ENCODE assay signal across 17 cellular contexts in the genomic region with DNA sequence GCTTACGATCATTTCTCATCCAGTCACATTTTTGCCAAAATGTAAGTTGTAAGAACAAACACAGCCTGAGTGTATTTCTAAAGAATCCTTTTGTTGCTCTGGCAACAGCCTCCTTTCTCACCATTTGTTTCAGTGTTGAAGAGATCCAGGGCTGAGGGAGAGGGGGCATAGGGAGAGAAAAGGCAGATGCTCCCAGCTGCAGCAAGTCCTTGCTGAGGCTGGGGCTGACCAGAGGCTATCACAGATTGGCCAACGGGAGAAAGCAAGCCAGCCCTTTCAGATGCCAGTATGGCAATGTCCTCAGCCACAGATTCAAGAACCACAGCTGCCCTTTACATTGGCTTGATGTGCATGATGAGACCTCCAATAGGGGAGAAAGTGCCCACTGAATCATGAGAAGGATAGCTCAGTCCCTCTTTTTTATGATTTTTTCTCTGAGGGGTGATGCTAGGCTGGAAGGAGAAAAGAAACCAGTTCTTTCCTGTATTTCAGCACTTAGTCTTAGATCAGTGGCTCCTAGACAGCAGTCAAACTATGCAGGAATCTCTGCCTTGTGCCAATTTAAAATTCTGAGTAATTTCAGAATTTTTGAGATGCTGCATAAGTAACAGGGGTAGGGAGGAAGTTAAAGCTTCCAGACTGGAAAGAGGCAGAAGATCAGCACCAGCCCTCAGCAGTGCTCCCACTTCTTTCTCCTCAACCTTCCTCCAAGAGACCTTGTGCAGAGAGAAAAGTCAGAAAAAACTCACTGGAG.
DNase-seq lines count a peak whose midpoint lies in the region; ATAC-seq and TF ChIP-seq lines count a peak whose summit lies in the region.
"Had no signal": no experiment of that assay in that cellular context is flagged by ENCODE, and none has a peak within 500 bp of the region (broad histone marks: within the 10 kb centered on the region; RNA-seq: fewer than 3 reads in every experiment).

No MANE protein-coding gene starts in this region.

- no peaks in the 10 kb centered on the region for H3K27me3 ChIP-seq in fibroblast of lung (ENCODE audit: control insufficient read depth, insufficient read depth, low read length)

- no peak overlapping the region for H3K4me3 ChIP-seq in fibroblast of lung (replicated peaks in 1 of 4; ENCODE audit: control extremely low read depth in 1 of 4, insufficient read depth in 1 of 4, low read depth in 3 of 4, low read length in 4 of 4)
- H3K4me3 ChIP-seq: HAP-1 had no signal

- TF ChIP-seq CTCF in fibroblast of lung (conservative IDR thresholded peaks at IDR 0.05 in 1 of 2, IDR thresholded peaks at IDR 0.05 in 1 of 2; ENCODE audit: low read depth in 1 of 2, low read length in 2 of 2) = no peak
- no peak for TF ChIP-seq CTCF in nephron (IDR thresholded peaks at IDR 0.05; ENCODE audit: unreplicated experiment in 3 of 3)
- no peak for TF ChIP-seq CTCF in type B pancreatic cell (conservative IDR thresholded peaks at IDR 0.05)

- DNase-seq in DMS 273 (lab: John Stamatoyannopoulos, UW; ENCODE audit: unreplicated experiment) = peak; percentile 16
- DNase-seq in DMS 273 treated with DMSO at 0.1 percent for 48 hours (lab: John Stamatoyannopoulos, UW) = no peak
- DNase-seq in fibroblast of lung (ENCODE audit: low read depth in 2 of 2) = peak; percentile 44 to 56
- no peak for DNase-seq in type B pancreatic cell (ENCODE audit: extremely low spot score, unreplicated experiment)
- no peak for DNase-seq in cortex of kidney (lab: John Stamatoyannopoulos, UW)
- DNase-seq in NCI-H187 treated with DMSO at 0.1 percent for 48 hours (lab: John Stamatoyannopoulos, UW) = no peak
- DNase-seq: activated CD4-positive, alpha-beta T cell treated with anti-CD3 and anti-CD28 coated beads, Interleukin-2, amount 10 ng/mL, durations not matched to agents 24 days and 14 days; activated T-cell treated with anti-CD3 and anti-CD28 coated beads, Interleukin-2, amount 50 U/mL, for 72 hours; CD4-positive, alpha-beta memory T cell; GF-D8; KG1; stimulated activated naive B cell treated with anti-CD40 and anti-IgM and Interleukin-4, amounts not matched to agents 10 μg/mL and 1 μg/mL and 100 μg/mL, for 72 hours had no signal

- H3K27ac Mint-ChIP-seq in nephron (peak overlapping the region; percentile 70 to 93 (median 91)), type B pancreatic cell (peak overlapping the region; percentile 47)
- H3K27ac Mint-ChIP-seq: activated CD4-positive, alpha-beta T cell treated with anti-CD3 and anti-CD28 coated beads, Interleukin-2, amount 10 ng/mL, durations not matched to agents 24 days and 14 days; activated T-cell treated with anti-CD3 and anti-CD28 coated beads, Interleukin-2, amount 50 U/mL, for 72 hours; CD4-positive, alpha-beta memory T cell; stimulated activated naive B cell treated with anti-CD40 and anti-IgM and Interleukin-4, amounts not matched to agents 10 μg/mL and 1 μg/mL and 100 μg/mL, for 72 hours had no signal

- peak overlapping the region; percentile 4 for H3K9ac ChIP-seq in fibroblast of lung (ENCODE audit: insufficient read depth, low read length)

- peak overlapping the region in 1 of 3 experiments; percentile 29 for H3K4me3 Mint-ChIP-seq in nephron
- peak overlapping the region; percentile 44 for H3K4me3 Mint-ChIP-seq in type B pancreatic cell
- H3K4me3 Mint-ChIP-seq: activated CD4-positive, alpha-beta T cell treated with anti-CD3 and anti-CD28 coated beads, Interleukin-2, amount 10 ng/mL, durations not matched to agents 24 days and 14 days; activated T-cell treated with anti-CD3 and anti-CD28 coated beads, Interleukin-2, amount 50 U/mL, for 72 hours; CD4-positive, alpha-beta memory T cell; stimulated activated naive B cell treated with anti-CD40 and anti-IgM and Interleukin-4, amounts not matched to agents 10 μg/mL and 1 μg/mL and 100 μg/mL, for 72 hours had no signal

- H3K9me3 Mint-ChIP-seq in nephron = no peaks in the 10 kb centered on the region
- H3K9me3 Mint-ChIP-seq in type B pancreatic cell = no peaks in the 10 kb centered on the region
- H3K9me3 Mint-ChIP-seq: activated CD4-positive, alpha-beta T cell treated with anti-CD3 and anti-CD28 coated beads, Interleukin-2, amount 10 ng/mL, durations not matched to agents 24 days and 14 days; activated T-cell treated with anti-CD3 and anti-CD28 coated beads, Interleukin-2, amount 50 U/mL, for 72 hours; CD4-positive, alpha-beta memory T cell; stimulated activated naive B cell treated with anti-CD40 and anti-IgM and Interleukin-4, amounts not matched to agents 10 μg/mL and 1 μg/mL and 100 μg/mL, for 72 hours had no signal

- no peak for ATAC-seq in HG03432 (IDR thresholded peaks at IDR 0.05; ENCODE audit: unreplicated experiment)
- ATAC-seq: activated T-cell treated with anti-CD3 and anti-CD28 coated beads, Interleukin-2, amount 50 U/mL, for 72 hours; stimulated activated naive B cell treated with anti-CD40 and anti-IgM and Interleukin-4, amounts not matched to agents 10 μg/mL and 1 μg/mL and 100 μg/mL, for 72 hours had no signal

- peaks cover 32% of the 10 kb centered on the region for H3K4me1 ChIP-seq in fibroblast of lung (ENCODE audit: control insufficient read depth, extremely low read depth, insufficient read depth, low read length)

- H3K9me3 ChIP-seq in fibroblast of lung (ENCODE audit: control insufficient read depth, insufficient read depth, low read depth, low read length) = no peaks in the 10 kb centered on the region
- H3K9me3 ChIP-seq: HAP-1 had no signal

- peaks cover 11% of the 10 kb centered on the region for H3K79me2 ChIP-seq in fibroblast of lung (ENCODE audit: control insufficient read depth, insufficient read depth, low read length)

- H3K27ac ChIP-seq in fibroblast of lung (ENCODE audit: insufficient read depth, low read length) = peak overlapping the region; percentile 88
- H3K27ac ChIP-seq: 22Rv1, RWPE1 had no signal

- no peak overlapping the region for H2AFZ ChIP-seq in fibroblast of lung (ENCODE audit: low read length)

- peaks cover 97% of the 10 kb centered on the region for H3K4me1 Mint-ChIP-seq in nephron
- H3K4me1 Mint-ChIP-seq in type B pancreatic cell (ENCODE audit: unreplicated experiment) = peaks cover 81% of the 10 kb centered on the region

- H3K36me3 Mint-ChIP-seq in nephron (ENCODE audit: low read depth) (peaks cover 27% of the 10 kb centered on the region), type B pancreatic cell (peaks cover 4% of the 10 kb centered on the region)
- H3K36me3 Mint-ChIP-seq: CD4-positive, alpha-beta memory T cell had no signal

- no peaks in the 10 kb centered on the region for H4K20me1 ChIP-seq in fibroblast of lung (ENCODE audit: control insufficient read depth, extremely low read depth, insufficient read depth, low read length)

- H3K27me3 Mint-ChIP-seq in nephron (ENCODE audit: low read depth) (no peaks in the 10 kb centered on the region), type B pancreatic cell (peaks cover 7% of the 10 kb centered on the region)

- no peaks in the 10 kb centered on the region for H3K36me3 ChIP-seq in fibroblast of lung (ENCODE audit: control insufficient read depth, insufficient read depth, low read length)
- H3K36me3 ChIP-seq: HAP-1 had no signal

- peak overlapping the region; percentile 33 for H3K4me2 ChIP-seq in fibroblast of lung (ENCODE audit: extremely low read depth, insufficient read depth, low read length)

Comparison
In these comparisons a context has a peak if more than half of its experiments do, and no peak if none do; other contexts are left out.
1. DNase-seq: peak in DMS 273 (single experiment) and fibroblast of lung (2 of 2); none in DMS 273 treated with DMSO at 0.1 percent for 48 hours (single experiment), type B pancreatic cell (single experiment), cortex of kidney (single experiment) and NCI-H187 treated with DMSO at 0.1 percent for 48 hours (single experiment).